22 cellular contexts compared by ENCODE assay signal in the genomic region with DNA sequence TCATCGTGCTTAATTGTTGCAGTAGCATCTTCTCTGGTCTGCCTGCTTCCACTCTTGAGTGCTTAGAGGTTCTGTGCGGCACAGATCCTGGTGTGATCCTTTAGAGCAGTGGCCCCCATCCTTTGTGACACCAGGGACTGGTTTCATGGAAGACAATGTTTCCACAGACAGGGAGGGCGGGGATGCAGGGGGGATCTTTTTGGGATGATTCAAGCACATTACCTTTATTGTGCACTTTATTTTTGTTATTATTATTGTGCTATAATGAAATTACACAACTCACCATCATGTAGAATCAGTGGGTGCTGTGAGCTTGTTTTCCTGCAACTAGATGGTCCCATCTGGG.
DNase-seq lines count a peak whose midpoint lies in the region; ATAC-seq and TF ChIP-seq lines count a peak whose summit lies in the region.
"Had no signal": no experiment of that assay in that cellular context is flagged by ENCODE, and none has a peak within 500 bp of the region (broad histone marks: within the 10 kb centered on the region; RNA-seq: fewer than 3 reads in every experiment).

No MANE protein-coding gene starts in this region.

- no peak overlapping the region for H3K4me3 ChIP-seq in spleen
- H3K4me3 ChIP-seq: GM23338, SJCRH30 had no signal

- H3K36me3 ChIP-seq in spleen = no peaks in the 10 kb centered on the region
- H3K36me3 ChIP-seq: SJCRH30 had no signal

- WGBS in spleen, 5 donors = 66 to 92% (median 81%) methylated on average over 3 of the region's 3 CpGs

- no peak overlapping the region for H3K27ac ChIP-seq in VCaP
- H3K27ac ChIP-seq in spleen = no peak overlapping the region
- H3K27ac ChIP-seq: C4-2B, HL-60, RWPE1, SJCRH30 had no signal

- no peak for ATAC-seq in HG03432 (IDR thresholded peaks at IDR 0.05; ENCODE audit: unreplicated experiment)
- no peak for ATAC-seq in HG03565 (IDR thresholded peaks at IDR 0.05; ENCODE audit: unreplicated experiment)
- ATAC-seq: CD8-positive, alpha-beta T cell; GM23338; Panc1 had no signal

- peaks cover 0 to 22% (median 16%) of the 10 kb centered on the region in 8 donors for H3K9me3 ChIP-seq in spleen
- H3K9me3 ChIP-seq: SJCRH30 had no signal

- no peak for TF ChIP-seq POLR2A in spleen (IDR thresholded peaks at IDR 0.05)

- intact Hi-C loops in spleen (cut with DNase I; ENCODE audit: low total_unique reads) = no loop called here

- H3K27me3 ChIP-seq in spleen (replicated peaks in 1 of 7) = peaks cover 0 to 2% (median 0%) of the 10 kb centered on the region in 7 donors
- H3K27me3 ChIP-seq: SJCRH30 had no signal

- no peaks in the 10 kb centered on the region for H3K4me1 ChIP-seq in spleen
- H3K4me1 ChIP-seq: Caco-2, SJCRH30 had no signal

- peak; percentile 12 for DNase-seq in activated effector memory CD4-positive, alpha-beta T cell treated with anti-CD3 and anti-CD28 coated beads, Interleukin-2, amount 50 U/mL, for 16 hours
- no peak for DNase-seq in activated effector memory CD4-positive, alpha-beta T cell treated with Interleukin-2 at 50 U/mL for 16 hours
- DNase-seq in HK-2 (ENCODE audit: unreplicated experiment) (peak; percentile 24), spleen (peak; percentile 1)
- DNase-seq: CD8-positive, alpha-beta T cell; H9; NCI-H1092 treated with DMSO at 0.1 percent for 48 hours; NCI-H1436; NCI-H187; NCI-H2081 treated with DMSO at 0.1 percent for 48 hours; NCI-H2171; NCI-H526 treated with DMSO at 0.1 percent for 48 hours; SJCRH30 had no signal

- TF ChIP-seq CTCF in VCaP (conservative IDR thresholded peaks at IDR 0.05) (peak; percentile 60), spleen (IDR thresholded peaks at IDR 0.05 in 8 of 11, conservative IDR thresholded peaks at IDR 0.05 in 3 of 11) (no peak)
